In genomic region chr20:371755-372542, GRCh38 we compare ENCODE assay signal across 8 cellular contexts. TPM values are rescaled to one million over a fixed set of nuclear protein-coding genes. Genes with fewer than 3 reads are reported as not detected.
DNase-seq lines count a peak whose midpoint lies in the region; TF ChIP-seq lines count a peak whose summit lies in the region.

No MANE protein-coding gene starts in this region.

- H4K20me1 ChIP-seq in BLaER1 treated with 17β-estradiol and CSF1 and Interleukin-3, amounts not matched to agents 10 nM and 100 nM = no peaks in the 10 kb centered on the region

- H3K27me3 ChIP-seq in BLaER1 treated with 17β-estradiol and CSF1 and Interleukin-3, amounts not matched to agents 10 nM and 100 nM = no peaks in the 10 kb centered on the region
- H3K27me3 ChIP-seq in adrenal gland (no peaks in the 10 kb centered on the region), layer of hippocampus (ENCODE audit: control insufficient read depth, insufficient read depth, low read length) (no peaks in the 10 kb centered on the region)

- H3K36me3 ChIP-seq in BLaER1 treated with 17β-estradiol and CSF1 and Interleukin-3, amounts not matched to agents 10 nM and 100 nM = no peaks in the 10 kb centered on the region
- H3K36me3 ChIP-seq in adrenal gland (replicated peaks in 1 of 2) = no peaks in the 10 kb centered on the region

- in situ Hi-C loops in KBM-7 (cut with MboI; ENCODE audit: low pct_unique_long_range_greater_than_20kb, low sequenced_read_pairs) = no loop called here

- peak overlapping the region; percentile 13 to 75 (median 68); a peak in 19 of 22 replicates for H3K9ac ChIP-seq in BLaER1 treated with 17β-estradiol and CSF1 and Interleukin-3, amounts not matched to agents 10 nM and 100 nM

- H3K4me1 ChIP-seq in BLaER1 treated with 17β-estradiol and CSF1 and Interleukin-3, amounts not matched to agents 10 nM and 100 nM = peaks cover 30 to 77% (median 53%) of the 10 kb centered on the region in 10 experiments
- H3K4me1 ChIP-seq in adrenal gland (replicated peaks in 1 of 2) = peaks cover 14 to 23% of the 10 kb centered on the region in 2 donors

- no peaks in the 10 kb centered on the region for H3K9me3 ChIP-seq in BLaER1 treated with 17β-estradiol and CSF1 and Interleukin-3, amounts not matched to agents 10 nM and 100 nM (replicated peaks in 1 of 11)
- no peaks in the 10 kb centered on the region for H3K9me3 ChIP-seq in adrenal gland (replicated peaks in 1 of 3)

- TF ChIP-seq CTCF in adrenal gland (IDR thresholded peaks at IDR 0.05) (no peak), coronary artery (IDR thresholded peaks at IDR 0.05) (no peak), GM20000 (IDR thresholded peaks at IDR 0.05; ENCODE audit: extremely low read depth, missing control alignments) (no peak)

- WGBS in adrenal gland, 4 donors = 27 to 43% (median 34%) methylated on average over 7 to 10 of the region's 10 CpGs

- peak overlapping the region; percentile 64 to 96 (median 85) for H3K4me2 ChIP-seq in BLaER1 treated with 17β-estradiol and CSF1 and Interleukin-3, amounts not matched to agents 10 nM and 100 nM

- intact Hi-C loops in adrenal gland (cut with DNase I) = no loop called here

- DNase-seq in KBM-7 (peak; percentile 93), adrenal gland (peak; percentile 74 to 96 (median 94)), NCI-H1105 treated with DMSO at 0.1 percent for 48 hours (lab: John Stamatoyannopoulos, UW) (no peak), coronary artery (ENCODE audit: low spot score) (no peak), T-helper 9 cell (no peak), GM20000 (ENCODE audit: low spot score) (no peak)

- peak in 1 of 2 donors; percentile 18 for TF ChIP-seq POLR2A in adrenal gland (IDR thresholded peaks at IDR 0.05)

- peak overlapping the region; percentile 7 to 90 (median 77); a peak in 21 of 22 replicates for H3K27ac ChIP-seq in BLaER1 treated with 17β-estradiol and CSF1 and Interleukin-3, amounts not matched to agents 10 nM and 100 nM
- H3K27ac ChIP-seq in adrenal gland = peak overlapping the region; percentile 21 to 91 (median 39)
- peak overlapping the region; percentile 16 for H3K27ac ChIP-seq in layer of hippocampus (ENCODE audit: low read depth, low read length)
- H3K27ac ChIP-seq in coronary artery = peak overlapping the region in 1 of 2 donors; percentile 31

- peak overlapping the region in 2 of 10 experiments; percentile 24 to 31; a peak in 5 of 20 replicates for H3K4me3 ChIP-seq in BLaER1 treated with 17β-estradiol and CSF1 and Interleukin-3, amounts not matched to agents 10 nM and 100 nM
- no peak overlapping the region for H3K4me3 ChIP-seq in adrenal gland
- no peak overlapping the region for H3K4me3 ChIP-seq in coronary artery

RNA-seq across cellular contexts. Expression of gene TRIB3, which starts 8.6 kb away (rescaled TPM):
- 10 to 100 TPM in 4 of 8 donors, 1 to 10 TPM in 4; 6.4 to 39.7 (median 11.0) TPM for total RNA-seq in adrenal gland
- 10 to 100 TPM in 1 of 3 donors, 1 to 10 TPM in 2; 4.3 to 10.8 (median 5.3) TPM for polyA plus RNA-seq in adrenal gland

RNA-seq across cellular contexts. Expression of gene NRSN2, which starts 25.0 kb away (rescaled TPM):
- 100 to 1,000 TPM in 2 of 8 donors, 10 to 100 TPM in 6; 45.5 to 146 (median 82.1) TPM for total RNA-seq in adrenal gland
- 100 to 1,000 TPM in 2 of 3 donors, 10 to 100 TPM in 1; 70.0 to 263 (median 249) TPM for polyA plus RNA-seq in adrenal gland

RNA-seq across cellular contexts. Expression of gene RBCK1, which starts 36.1 kb away (rescaled TPM):
- 100 to 1,000 TPM in 6 of 8 donors, 10 to 100 TPM in 2; 79.4 to 163 (median 128) TPM for total RNA-seq in adrenal gland
- polyA plus RNA-seq in adrenal gland = 100 to 1,000 TPM in 2 of 3 donors, 10 to 100 TPM in 1; 82.9 to 339 (median 253) TPM

RNA-seq across cellular contexts. Expression of gene SOX12, which starts 46.6 kb away (rescaled TPM):
- total RNA-seq in adrenal gland = 10 to 100 TPM in 6 of 8 donors, 1 to 10 TPM in 2; 8.8 to 38.8 (median 13.9) TPM
- polyA plus RNA-seq in adrenal gland = 10 to 100 TPM in 1 of 3 donors, 1 to 10 TPM in 2; 2.0 to 12.8 (median 5.4) TPM

Comparison
In these comparisons a context has a peak if more than half of its experiments do, and no peak if none do; other contexts are left out.
1. DNase-seq: peak in KBM-7 (single experiment) and adrenal gland (7 of 7); none in NCI-H1105 treated with DMSO at 0.1 percent for 48 hours (single experiment), coronary artery (single experiment), T-helper 9 cell (single experiment) and GM20000 (single experiment).